10 cellular contexts compared by ENCODE assay signal in genomic region chr3:128922804-128923459, GRCh38. TPM values are rescaled to one million over a fixed set of nuclear protein-coding genes. Genes with fewer than 3 reads are reported as not detected.
DNase-seq lines count a peak whose midpoint lies in the region; ATAC-seq and TF ChIP-seq lines count a peak whose summit lies in the region.
"Had no signal": no experiment of that assay in that cellular context is flagged by ENCODE, and none has a peak within 500 bp of the region (broad histone marks: within the 10 kb centered on the region; RNA-seq: fewer than 3 reads in every experiment).

No MANE protein-coding gene starts in this region.

- H3K27me3 ChIP-seq in BLaER1 (no peaks in the 10 kb centered on the region), transverse colon (no peaks in the 10 kb centered on the region)

- no peaks in the 10 kb centered on the region for H4K20me1 ChIP-seq in BLaER1

- no peak for TF ChIP-seq POLR2A in transverse colon (IDR thresholded peaks at IDR 0.05)

- intact Hi-C loops in transverse colon (cut with DNase I; ENCODE audit: low total_unique reads): no loop called here

- in situ Hi-C loops in transverse colon (cut with MboI; ENCODE audit: low pct_ligation_motif_present in 1 of 4, low pct_unique_long_range_greater_than_20kb in 1 of 4, low sequenced_read_pairs in 3 of 4): no loop called here

- peak overlapping the region; percentile 69 for H3K4me2 ChIP-seq in BLaER1

- DNase-seq in activated CD4-positive, alpha-beta T cell treated with anti-CD3 and anti-CD28 coated beads for 24 hours (ENCODE audit: low read depth in 2 of 2): peak; percentile 18 to 30
- DNase-seq in activated naive CD4-positive, alpha-beta T cell treated with anti-CD3 and anti-CD28 coated beads, Interleukin-2, amount 10 ng/mL, durations not matched to agents 7 days and 5 days: peak; percentile 73
- DNase-seq in stimulated activated CD4-positive, alpha-beta T cell treated with anti-CD3 and anti-CD28 coated beads, Interleukin-1b, Interleukin-23, amount 100 ng/mL, for 1 hour (ENCODE audit: low read depth in 2 of 2): peak; percentile 10 to 17
- DNase-seq in NCI-H1048 (lab: John Stamatoyannopoulos, UW) (no peak), transverse colon (no peak)
- DNase-seq: amygdala, trophoblast cell had no signal

- H3K36me3 Mint-ChIP-seq in activated naive CD4-positive, alpha-beta T cell treated with anti-CD3 and anti-CD28 coated beads, Interleukin-2, amount 10 ng/mL, durations not matched to agents 7 days and 5 days: peaks cover 29% of the 10 kb centered on the region

- no peak for TF ChIP-seq CTCF in transverse colon (IDR thresholded peaks at IDR 0.05)

- H3K36me3 ChIP-seq in BLaER1 (peaks cover 45% of the 10 kb centered on the region), transverse colon (no peaks in the 10 kb centered on the region)

- peaks cover 38% of the 10 kb centered on the region for H3K4me1 Mint-ChIP-seq in activated naive CD4-positive, alpha-beta T cell treated with anti-CD3 and anti-CD28 coated beads, Interleukin-2, amount 10 ng/mL, durations not matched to agents 7 days and 5 days

- CTCF ChIA-PET in activated naive CD4-positive, alpha-beta T cell treated with anti-CD3 and anti-CD28 coated beads, Interleukin-2, amount 10 ng/mL, durations not matched to agents 7 days and 5 days (lab: Charles Lee): interaction anchor here (1.0 to 2.5 kb wide), 5 partner anchors 46 to 242 kb away, joined by 3 to 32 read pairs (median 7); no protein-coding TSS in a partner anchor

- 85 to 88% methylated on average over 6 to 10 of the region's 10 CpGs for WGBS in transverse colon (ENCODE audit: low coverage in 1 of 2), 2 donors

- H3K27ac ChIP-seq in BLaER1 (no peak overlapping the region), transverse colon (no peak overlapping the region)

- H3K9me3 Mint-ChIP-seq in activated naive CD4-positive, alpha-beta T cell treated with anti-CD3 and anti-CD28 coated beads, Interleukin-2, amount 10 ng/mL, durations not matched to agents 7 days and 5 days: peaks cover 14% of the 10 kb centered on the region

- ATAC-seq in HG03521 (IDR thresholded peaks at IDR 0.05; ENCODE audit: unreplicated experiment): no peak
- no peak for ATAC-seq in HG03432 (IDR thresholded peaks at IDR 0.05; ENCODE audit: unreplicated experiment)

- H3K9me3 ChIP-seq in BLaER1 (peaks cover 92% of the 10 kb centered on the region), transverse colon (peaks cover 5 to 6% of the 10 kb centered on the region in 2 donors)

- no peak for TF ChIP-seq EP300 in transverse colon (IDR thresholded peaks at IDR 0.05; ENCODE audit: low read depth)

- peak overlapping the region; percentile 84 for H3K27ac Mint-ChIP-seq in activated naive CD4-positive, alpha-beta T cell treated with anti-CD3 and anti-CD28 coated beads, Interleukin-2, amount 10 ng/mL, durations not matched to agents 7 days and 5 days

- 0 out of 2 replicates have a peak overlapping the region, but pooled peaks have one; percentile 17 for H3K4me3 ChIP-seq in BLaER1
- no peak overlapping the region for H3K4me3 ChIP-seq in transverse colon

- H3K4me1 ChIP-seq in BLaER1 (peaks cover 20% of the 10 kb centered on the region), transverse colon (no peaks in the 10 kb centered on the region)

- peak overlapping the region; percentile 60 for H3K4me3 Mint-ChIP-seq in activated naive CD4-positive, alpha-beta T cell treated with anti-CD3 and anti-CD28 coated beads, Interleukin-2, amount 10 ng/mL, durations not matched to agents 7 days and 5 days

- no peak overlapping the region for H3K9ac ChIP-seq in BLaER1

- H3K27me3 Mint-ChIP-seq in activated naive CD4-positive, alpha-beta T cell treated with anti-CD3 and anti-CD28 coated beads, Interleukin-2, amount 10 ng/mL, durations not matched to agents 7 days and 5 days: peaks cover 13% of the 10 kb centered on the region

RNA-seq across cellular contexts. Expression of gene ACAD9, which starts 43.5 kb away (rescaled TPM):
- total RNA-seq in transverse colon: 100 to 1,000 TPM in 2 of 4 donors, 10 to 100 TPM in 2; 37.3 to 158 (median 85.0) TPM

Comparison
In these comparisons a context has a peak if more than half of its experiments do, and no peak if none do; other contexts are left out.
1. DNase-seq: peak in activated CD4-positive, alpha-beta T cell treated with anti-CD3 and anti-CD28 coated beads for 24 hours (2 of 2), activated naive CD4-positive, alpha-beta T cell treated with anti-CD3 and anti-CD28 coated beads, Interleukin-2, amount 10 ng/mL, durations not matched to agents 7 days and 5 days (single experiment) and stimulated activated CD4-positive, alpha-beta T cell treated with anti-CD3 and anti-CD28 coated beads, Interleukin-1b, Interleukin-23, amount 100 ng/mL, for 1 hour (2 of 2); none in NCI-H1048 (single experiment) and transverse colon (single experiment).